In genomic region chr11:111745719-111746504, GRCh38 we compare ENCODE assay signal across 13 cellular contexts. TPM values are rescaled to one million over a fixed set of nuclear protein-coding genes. Genes with fewer than 3 reads are reported as not detected.
A peak's percentile ranks its signal among the peaks of the same experiment; 100 is the strongest.
DNase-seq lines count a peak whose midpoint lies in the region; TF ChIP-seq lines count a peak whose summit lies in the region.
"Had no signal": no experiment of that assay in that cellular context is flagged by ENCODE, and none has a peak within 500 bp of the region (broad histone marks: within the 10 kb centered on the region; RNA-seq: fewer than 3 reads in every experiment).

No MANE protein-coding gene starts in this region.

- no peak for TF ChIP-seq EP300 in sigmoid colon (IDR thresholded peaks at IDR 0.05)

- H3K9me3 ChIP-seq in SJSA1 (replicated peaks) = no peaks in the 10 kb centered on the region
- no peaks in the 10 kb centered on the region for H3K9me3 ChIP-seq in sigmoid colon
- H3K9me3 ChIP-seq in testis = no peaks in the 10 kb centered on the region

- TF ChIP-seq POLR2A in sigmoid colon (IDR thresholded peaks at IDR 0.05) = no peak
- no peak for TF ChIP-seq POLR2A in testis (IDR thresholded peaks at IDR 0.05)

- no peaks in the 10 kb centered on the region for H3K27me3 ChIP-seq in SJSA1 (replicated peaks)
- no peaks in the 10 kb centered on the region for H3K27me3 ChIP-seq in sigmoid colon
- H3K27me3 ChIP-seq in testis = no peaks in the 10 kb centered on the region

- WGBS in sigmoid colon, 2 donors = 93 to 95% methylated on average over 6 of the region's 6 CpGs
- WGBS in testis, 2 donors = 85 to 90% methylated on average over 6 of the region's 6 CpGs

- peak; percentile 57 for DNase-seq in AG20443 (ENCODE audit: low spot score)
- no peak for DNase-seq in SJSA1 (ENCODE audit: low read depth in 1 of 2, low spot score in 2 of 2)
- DNase-seq in epithelial cell of proximal tubule (ENCODE audit: low read depth) = peak; percentile 63
- DNase-seq in sigmoid colon = no peak
- DNase-seq in superior temporal gyrus (ENCODE audit: extremely low spot score) = no peak
- no peak for DNase-seq in activated naive CD4-positive, alpha-beta T cell treated with Interleukin-2 at 50 U/mL for 16 hours
- no peak for DNase-seq in testis
- DNase-seq in HPDE6-E6E7 (ENCODE audit: extremely low spot score) = no peak
- DNase-seq: cortex of kidney, GDM1, NCI-H1417 treated with DMSO at 0.1 percent for 48 hours, NCI-H69 had no signal

- TF ChIP-seq CTCF in epithelial cell of proximal tubule (conservative IDR thresholded peaks at IDR 0.05; ENCODE audit: low read depth, low read length) (no peak), sigmoid colon (IDR thresholded peaks at IDR 0.05) (no peak), testis (IDR thresholded peaks at IDR 0.05) (no peak)

- peaks cover 59% of the 10 kb centered on the region for H3K36me3 ChIP-seq in SJSA1
- H3K36me3 ChIP-seq in sigmoid colon = peaks cover 5 to 87% (median 14%) of the 10 kb centered on the region in 4 donors
- H3K36me3 ChIP-seq in testis (ENCODE audit: low read depth, missing control alignments) = no peaks in the 10 kb centered on the region

- intact Hi-C loops in sigmoid colon (cut with DNase I) (no loop called here), testis (cut with DNase I; ENCODE audit: low total_unique reads) (no loop called here)

- H3K4me3 ChIP-seq in SJSA1 = no peak overlapping the region
- H3K4me3 ChIP-seq in epithelial cell of proximal tubule (ENCODE audit: low read depth, low read length) = no peak overlapping the region
- H3K4me3 ChIP-seq in sigmoid colon = no peak overlapping the region
- H3K4me3 ChIP-seq in testis = no peak overlapping the region

- H3K27ac ChIP-seq in SJSA1 (peak overlapping the region; percentile 72), sigmoid colon (peak overlapping the region; percentile 31 to 73 (median 62)), testis (peak overlapping the region in 1 of 2 donors; percentile 72)
- H3K27ac ChIP-seq: C4-2B had no signal

- H3K4me1 ChIP-seq in SJSA1 (replicated peaks) (peaks cover 17% of the 10 kb centered on the region), sigmoid colon (peaks cover 0 to 16% (median 13%) of the 10 kb centered on the region in 4 donors), testis (no peaks in the 10 kb centered on the region)

RNA-seq across cellular contexts. Expression of gene PPP2R1B, which starts 20.3 kb away (rescaled TPM):
- total RNA-seq in SJSA1 (2014; rRNA removed; shearing (Covaris generic)) = 29.7 and 40.8 TPM in 2 replicates
- 41.1 and 46.1 TPM in 2 replicates for total RNA-seq in epithelial cell of proximal tubule
- 10 to 100 TPM; 13.5 to 16.0 (median 14.8) TPM for total RNA-seq in sigmoid colon
- polyA plus RNA-seq in sigmoid colon = 10 to 100 TPM in 2 of 3 donors, 1 to 10 TPM in 1; 9.0 to 17.8 (median 14.9) TPM
- total RNA-seq in testis = 10 to 100 TPM; 67.2 to 75.8 TPM
- 115 TPM for polyA plus RNA-seq in testis (ENCODE audit: insufficient read depth, low read depth, low replicate concordance)

Comparison
In these comparisons a context has a peak if more than half of its experiments do, and no peak if none do; other contexts are left out.
1. DNase-seq: peak in AG20443 (single experiment) and epithelial cell of proximal tubule (single experiment); none in SJSA1 (0 of 2), sigmoid colon (single experiment), superior temporal gyrus (single experiment), activated naive CD4-positive, alpha-beta T cell treated with Interleukin-2 at 50 U/mL for 16 hours (single experiment), testis (single experiment) and HPDE6-E6E7 (single experiment).